Comparison of ENCODE assay signal across 2 cellular contexts in the genomic region with DNA sequence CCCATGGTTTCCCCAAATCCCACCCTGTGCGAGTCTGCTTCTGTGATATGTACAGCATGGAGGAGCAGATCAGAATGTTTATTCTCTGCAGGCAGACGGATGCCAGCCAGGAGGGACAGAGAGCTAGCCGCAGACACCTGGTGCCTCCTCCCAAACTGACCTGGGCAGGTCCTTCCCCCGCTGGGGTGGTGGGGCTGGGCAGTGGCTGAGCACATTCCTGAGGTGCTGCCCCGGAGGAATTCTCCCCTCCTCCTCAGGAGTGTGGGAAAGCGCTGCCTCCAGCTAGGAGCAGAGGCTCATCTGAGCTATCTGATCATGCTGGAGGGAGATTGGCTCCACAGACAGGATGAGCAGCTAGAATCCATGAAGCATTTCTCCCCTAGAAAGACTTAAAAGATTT.
TF ChIP-seq lines count a peak whose summit lies in the region.

No MANE protein-coding gene starts in this region.

TF ChIP-seq in GM23338, 12 proteins besides CTCF, POLR2A, EP300 and RAD21 (continues in another document):
- TF ChIP-seq JUNB (IDR thresholded peaks at IDR 0.05; ENCODE audit: unreplicated experiment) (no peak), STAT1 (IDR thresholded peaks at IDR 0.05; ENCODE audit: unreplicated experiment) (no peak), EZH2 (IDR thresholded peaks at IDR 0.05; ENCODE audit: low read depth, unreplicated experiment) (no peak), ZNF462 (CRISPR knock-in tag; IDR thresholded peaks at IDR 0.05) (no peak), ZNF114 (CRISPR knock-in tag; IDR thresholded peaks at IDR 0.05) (no peak), NANOG (IDR thresholded peaks at IDR 0.05; ENCODE audit: borderline replicate concordance) (no peak), POLR2AphosphoS5 (IDR thresholded peaks at IDR 0.05; ENCODE audit: low read depth) (no peak), CREB1 (CRISPR knock-in tag; IDR thresholded peaks at IDR 0.05; ENCODE audit: low read depth) (no peak), ZNF331 (CRISPR knock-in tag; IDR thresholded peaks at IDR 0.05; ENCODE audit: low read depth) (no peak)
- TF ChIP-seq, protein P1, sequence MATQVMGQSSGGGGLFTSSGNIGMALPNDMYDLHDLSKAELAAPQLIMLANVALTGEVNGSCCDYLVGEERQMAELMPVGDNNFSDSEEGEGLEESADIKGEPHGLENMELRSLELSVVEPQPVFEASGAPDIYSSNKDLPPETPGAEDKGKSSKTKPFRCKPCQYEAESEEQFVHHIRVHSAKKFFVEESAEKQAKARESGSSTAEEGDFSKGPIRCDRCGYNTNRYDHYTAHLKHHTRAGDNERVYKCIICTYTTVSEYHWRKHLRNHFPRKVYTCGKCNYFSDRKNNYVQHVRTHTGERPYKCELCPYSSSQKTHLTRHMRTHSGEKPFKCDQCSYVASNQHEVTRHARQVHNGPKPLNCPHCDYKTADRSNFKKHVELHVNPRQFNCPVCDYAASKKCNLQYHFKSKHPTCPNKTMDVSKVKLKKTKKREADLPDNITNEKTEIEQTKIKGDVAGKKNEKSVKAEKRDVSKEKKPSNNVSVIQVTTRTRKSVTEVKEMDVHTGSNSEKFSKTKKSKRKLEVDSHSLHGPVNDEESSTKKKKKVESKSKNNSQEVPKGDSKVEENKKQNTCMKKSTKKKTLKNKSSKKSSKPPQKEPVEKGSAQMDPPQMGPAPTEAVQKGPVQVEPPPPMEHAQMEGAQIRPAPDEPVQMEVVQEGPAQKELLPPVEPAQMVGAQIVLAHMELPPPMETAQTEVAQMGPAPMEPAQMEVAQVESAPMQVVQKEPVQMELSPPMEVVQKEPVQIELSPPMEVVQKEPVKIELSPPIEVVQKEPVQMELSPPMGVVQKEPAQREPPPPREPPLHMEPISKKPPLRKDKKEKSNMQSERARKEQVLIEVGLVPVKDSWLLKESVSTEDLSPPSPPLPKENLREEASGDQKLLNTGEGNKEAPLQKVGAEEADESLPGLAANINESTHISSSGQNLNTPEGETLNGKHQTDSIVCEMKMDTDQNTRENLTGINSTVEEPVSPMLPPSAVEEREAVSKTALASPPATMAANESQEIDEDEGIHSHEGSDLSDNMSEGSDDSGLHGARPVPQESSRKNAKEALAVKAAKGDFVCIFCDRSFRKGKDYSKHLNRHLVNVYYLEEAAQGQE (IDR thresholded peaks at IDR 0.05; ENCODE audit: unreplicated experiment) = no peak

TF ChIP-seq in K562, 482 proteins besides CTCF, POLR2A, EP300 and RAD21:
- TF ChIP-seq ZBTB12 (CRISPR knock-in tag; IDR thresholded peaks at IDR 0.05) (no peak), MCM7 (IDR thresholded peaks at IDR 0.05) (no peak), ZNF77 (CRISPR knock-in tag; IDR thresholded peaks at IDR 0.05) (no peak), GABPB1 (CRISPR knock-in tag; IDR thresholded peaks at IDR 0.05) (no peak), ZNF316 (IDR thresholded peaks at IDR 0.05) (no peak), ZNF717 (CRISPR knock-in tag; IDR thresholded peaks at IDR 0.05) (no peak), ZNF253 (CRISPR knock-in tag; conservative IDR thresholded peaks at IDR 0.05) (no peak), GATAD2B (IDR thresholded peaks at IDR 0.05; ENCODE audit: borderline replicate concordance) (no peak), DIDO1 (tag; IDR thresholded peaks at IDR 0.05; ENCODE audit: low read depth) (no peak), GTF2F1 (IDR thresholded peaks at IDR 0.05; ENCODE audit: low read depth, low read length) (no peak), ZNF354B (CRISPR knock-in tag; IDR thresholded peaks at IDR 0.05) (no peak), EZH2 (IDR thresholded peaks at IDR 0.05; ENCODE audit: borderline replicate concordance, low read depth, low read length) (no peak), DEAF1 (CRISPR knock-in tag; IDR thresholded peaks at IDR 0.05) (no peak), ZNF174 (CRISPR knock-in tag; IDR thresholded peaks at IDR 0.05) (no peak), RBM15 (IDR thresholded peaks at IDR 0.05; ENCODE audit: insufficient read depth, low read length) (no peak), CXXC5 (CRISPR knock-in tag; IDR thresholded peaks at IDR 0.05) (no peak), KAT8 (IDR thresholded peaks at IDR 0.05; ENCODE audit: low read depth) (no peak), ZNF431 (CRISPR knock-in tag; IDR thresholded peaks at IDR 0.05) (no peak), ZNF507 (tag; conservative IDR thresholded peaks at IDR 0.05) (no peak)
- TF ChIP-seq, protein P2, sequence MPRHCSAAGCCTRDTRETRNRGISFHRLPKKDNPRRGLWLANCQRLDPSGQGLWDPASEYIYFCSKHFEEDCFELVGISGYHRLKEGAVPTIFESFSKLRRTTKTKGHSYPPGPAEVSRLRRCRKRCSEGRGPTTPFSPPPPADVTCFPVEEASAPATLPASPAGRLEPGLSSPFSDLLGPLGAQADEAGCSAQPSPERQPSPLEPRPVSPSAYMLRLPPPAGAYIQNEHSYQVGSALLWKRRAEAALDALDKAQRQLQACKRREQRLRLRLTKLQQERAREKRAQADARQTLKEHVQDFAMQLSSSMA (CRISPR knock-in tag; IDR thresholded peaks at IDR 0.05) = no peak
